In genomic region chr2:85840091-85840490, GRCh38 we compare ENCODE assay signal across 20 cellular contexts. TPM values are rescaled to one million over a fixed set of nuclear protein-coding genes. Genes with fewer than 3 reads are reported as not detected.
A peak's percentile ranks its signal among the peaks of the same experiment; 100 is the strongest.
DNase-seq lines count a peak whose midpoint lies in the region; ATAC-seq, FAIRE-seq and TF ChIP-seq lines count a peak whose summit lies in the region.
"Had no signal": no experiment of that assay in that cellular context is flagged by ENCODE, and none has a peak within 500 bp of the region (broad histone marks: within the 10 kb centered on the region; RNA-seq: fewer than 3 reads in every experiment).

No MANE protein-coding gene starts in this region.

- intact Hi-C loops in activated CD8-positive, alpha-beta T cell treated with anti-CD3 and anti-CD28 coated beads for 36 hours (cut with micrococcal nuclease) = no loop called here
- intact Hi-C loops in aorta (cut with DNase I) = no loop called here

- ATAC-seq in activated CD8-positive, alpha-beta T cell treated with anti-CD3 and anti-CD28 coated beads for 36 hours = peak; percentile 89
- ATAC-seq in aorta (ENCODE audit: low FRiP score) = no peak
- ATAC-seq in HG03095 (IDR thresholded peaks at IDR 0.05; ENCODE audit: unreplicated experiment) = no peak
- ATAC-seq: gastrocnemius medialis, HepG2, WTC11 had no signal

- H3K36me3 ChIP-seq in small intestine (ENCODE audit: control insufficient read depth in 2 of 2, insufficient read depth in 2 of 2, low read length in 2 of 2) = no peaks in the 10 kb centered on the region
- H3K36me3 ChIP-seq in aorta (ENCODE audit: control insufficient read depth in 1 of 2, insufficient read depth in 2 of 2, low read length in 1 of 2) = no peaks in the 10 kb centered on the region
- H3K36me3 ChIP-seq: neutrophil, right atrium auricular region had no signal

- H3K36me3 Mint-ChIP-seq in IgD-negative memory B cell = peaks cover 34% of the 10 kb centered on the region
- H3K36me3 Mint-ChIP-seq in activated CD8-positive, alpha-beta T cell treated with anti-CD3 and anti-CD28 coated beads for 36 hours (ENCODE audit: low read depth) = peaks cover 32% of the 10 kb centered on the region

- peak; percentile 54 for DNase-seq in activated CD8-positive, alpha-beta memory T cell treated with anti-CD3 and anti-CD28 coated beads for 24 hours
- DNase-seq in activated CD8-positive, alpha-beta memory T cell treated with anti-CD3 and anti-CD28 coated beads, Interleukin-2, amount 50 U/mL, for 48 hours = no peak
- DNase-seq in activated CD8-positive, alpha-beta T cell treated with anti-CD3 and anti-CD28 coated beads for 36 hours = peak; percentile 50
- DNase-seq in small intestine (peak; percentile 22), aorta (no peak), NCI-H1694 (lab: John Stamatoyannopoulos, UW) (no peak)
- DNase-seq: ACHN; gastrocnemius medialis; midbrain; MM.1S; NCI-H2029 treated with DMSO at 0.1 percent for 48 hours; NCI-H446 treated with DMSO at 0.1 percent for 48 hours; NK-92 treated with Interleukin-12 subunit alpha and Interleukin-12 subunit beta, amount 100 ng/mL, for 24 hours had no signal

- H3K9me3 Mint-ChIP-seq in IgD-negative memory B cell = peaks cover 0 to 13% (median 0%) of the 10 kb centered on the region in 3 donors
- H3K9me3 Mint-ChIP-seq in activated CD8-positive, alpha-beta T cell treated with anti-CD3 and anti-CD28 coated beads for 36 hours = peaks cover 3% of the 10 kb centered on the region

- H3K4me3 ChIP-seq in small intestine (ENCODE audit: low read depth in 1 of 2, low read length in 2 of 2) = no peak overlapping the region
- H3K4me3 ChIP-seq in aorta (ENCODE audit: low read length in 2 of 2) = no peak overlapping the region
- H3K4me3 ChIP-seq: gastrocnemius medialis, right atrium auricular region had no signal

- peak overlapping the region in 2 of 4 donors; percentile 4 to 32 for H3K4me3 Mint-ChIP-seq in IgD-negative memory B cell
- no peak overlapping the region for H3K4me3 Mint-ChIP-seq in activated CD8-positive, alpha-beta T cell treated with anti-CD3 and anti-CD28 coated beads for 36 hours
- H3K4me3 Mint-ChIP-seq: activated naive CD4-positive, alpha-beta T cell treated with anti-CD3 and anti-CD28 coated beads, Interleukin-2, amount 50 U/mL, for 24 hours; WTC11 had no signal

- no peak overlapping the region for H3K27ac ChIP-seq in small intestine (ENCODE audit: low read depth in 1 of 2, low read length in 1 of 2)
- no peak overlapping the region for H3K27ac ChIP-seq in aorta (ENCODE audit: low read depth in 1 of 2, low read length in 2 of 2)
- H3K27ac ChIP-seq: gastrocnemius medialis, neutrophil, right atrium auricular region had no signal

- 75 to 88% (median 86%) methylated on average over 9 of the region's 9 CpGs for WGBS in small intestine, 3 donors
- WGBS in aorta, 2 donors = 91 to 92% methylated on average over 9 of the region's 9 CpGs

- H3K4me1 ChIP-seq in small intestine (ENCODE audit: control insufficient read depth in 2 of 2, insufficient read depth in 1 of 2, low read depth in 1 of 2, low read length in 1 of 2) (no peaks in the 10 kb centered on the region), aorta (ENCODE audit: control insufficient read depth in 1 of 2, insufficient read depth in 2 of 2, low read length in 2 of 2) (no peaks in the 10 kb centered on the region)
- H3K4me1 ChIP-seq: gastrocnemius medialis, right atrium auricular region had no signal

- FAIRE-seq in small intestine (lab: Jason Lieb, UNC) = no peak
- FAIRE-seq: HepG2 had no signal

- peaks cover 13 to 23% (median 23%) of the 10 kb centered on the region in 3 donors for H3K4me1 Mint-ChIP-seq in IgD-negative memory B cell
- H3K4me1 Mint-ChIP-seq in activated CD8-positive, alpha-beta T cell treated with anti-CD3 and anti-CD28 coated beads for 36 hours (ENCODE audit: low read depth) = peaks cover 19% of the 10 kb centered on the region
- H3K4me1 Mint-ChIP-seq: WTC11 had no signal

- no peaks in the 10 kb centered on the region for H3K27me3 ChIP-seq in small intestine (ENCODE audit: control insufficient read depth in 2 of 2, insufficient read depth in 2 of 2, low read length in 2 of 2)
- H3K27me3 ChIP-seq in aorta (ENCODE audit: control insufficient read depth in 1 of 2, insufficient read depth in 2 of 2, low read length in 1 of 2) = no peaks in the 10 kb centered on the region
- H3K27me3 ChIP-seq: gastrocnemius medialis, neutrophil, right atrium auricular region had no signal

- TF ChIP-seq CTCF in activated CD8-positive, alpha-beta T cell treated with anti-CD3 and anti-CD28 coated beads for 36 hours (IDR thresholded peaks at IDR 0.05) = no peak

- POLR2A ChIA-PET in activated CD8-positive, alpha-beta T cell treated with anti-CD3 and anti-CD28 coated beads for 36 hours (lab: Charles Lee) = interaction anchor here (0.8 to 1.5 kb wide), 3 partner anchors 8 to 14 kb away, joined by 3 to 6 read pairs (median 4); no protein-coding TSS in a partner anchor

- no peaks in the 10 kb centered on the region for H3K9me3 ChIP-seq in small intestine (ENCODE audit: control insufficient read depth, low read depth)
- H3K9me3 ChIP-seq in aorta (ENCODE audit: control insufficient read depth, low read length) = no peaks in the 10 kb centered on the region
- H3K9me3 ChIP-seq: gastrocnemius medialis had no signal

- no peaks in the 10 kb centered on the region for H3K27me3 Mint-ChIP-seq in IgD-negative memory B cell
- H3K27me3 Mint-ChIP-seq in activated CD8-positive, alpha-beta T cell treated with anti-CD3 and anti-CD28 coated beads for 36 hours = no peaks in the 10 kb centered on the region
- H3K27me3 Mint-ChIP-seq: activated naive CD4-positive, alpha-beta T cell treated with anti-CD3 and anti-CD28 coated beads, Interleukin-2, amount 50 U/mL, for 24 hours had no signal

- H3K27ac Mint-ChIP-seq in IgD-negative memory B cell = peak overlapping the region; percentile 19 to 88 (median 43)
- peak overlapping the region; percentile 44 for H3K27ac Mint-ChIP-seq in activated CD8-positive, alpha-beta T cell treated with anti-CD3 and anti-CD28 coated beads for 36 hours
- H3K27ac Mint-ChIP-seq: WTC11 had no signal

- CTCF ChIA-PET in activated CD8-positive, alpha-beta T cell treated with anti-CD3 and anti-CD28 coated beads for 36 hours (lab: Charles Lee) = interaction anchor here (0.7 to 5.0 kb wide), 5 partner anchors 10 to 237 kb away, joined by 3 to 22 read pairs (median 3); partner anchors contain the start of gene ST3GAL5

RNA-seq across cellular contexts. Expression of gene ST3GAL5, which starts 48.7 kb away (rescaled TPM):
- polyA plus RNA-seq in IgD-negative memory B cell (38.2 TPM), small intestine (1 to 10 TPM; 1.6 to 5.2 (median 2.0) TPM), aorta (10 to 100 TPM in 1 of 2 donors, 1 to 10 TPM in 1; 3.3 to 15.8 TPM)
- 10 to 100 TPM; 21.1 to 21.5 TPM for total RNA-seq in activated CD8-positive, alpha-beta T cell treated with anti-CD3 and anti-CD28 coated beads for 36 hours
- 10 to 100 TPM; 15.7 to 29.8 TPM for total RNA-seq in aorta

Comparison
In these comparisons a context has a peak if more than half of its experiments do, and no peak if none do; other contexts are left out.
1. DNase-seq: peak in activated CD8-positive, alpha-beta memory T cell treated with anti-CD3 and anti-CD28 coated beads for 24 hours (single experiment), activated CD8-positive, alpha-beta T cell treated with anti-CD3 and anti-CD28 coated beads for 36 hours (single experiment) and small intestine (single experiment); none in activated CD8-positive, alpha-beta memory T cell treated with anti-CD3 and anti-CD28 coated beads, Interleukin-2, amount 50 U/mL, for 48 hours (single experiment), aorta (0 of 2) and NCI-H1694 (single experiment).